Comparison of ENCODE assay signal across 21 cellular contexts in the genomic region with DNA sequence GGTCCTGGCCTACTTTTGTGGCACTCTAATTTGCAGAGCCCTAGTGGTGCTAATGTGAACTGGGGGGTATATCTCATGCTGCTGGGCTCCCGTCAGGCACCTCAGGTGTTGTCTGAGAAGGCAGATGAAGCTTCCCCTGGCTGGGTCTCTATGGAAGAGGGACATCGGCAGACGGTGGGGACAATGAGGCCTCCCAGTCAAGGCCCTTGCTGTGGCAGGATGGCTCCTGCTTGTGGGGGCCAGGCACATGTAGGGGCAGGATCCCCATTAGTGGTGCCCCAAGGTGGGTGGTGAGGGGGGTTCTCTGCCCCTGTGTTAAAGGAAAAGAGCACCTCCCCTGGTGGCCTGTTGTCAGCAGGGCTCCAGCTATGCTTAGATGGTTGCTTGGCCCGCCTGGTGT.
DNase-seq lines count a peak whose midpoint lies in the region; ATAC-seq and TF ChIP-seq lines count a peak whose summit lies in the region.
"Had no signal": no experiment of that assay in that cellular context is flagged by ENCODE, and none has a peak within 500 bp of the region (broad histone marks: within the 10 kb centered on the region; RNA-seq: fewer than 3 reads in every experiment).

No MANE protein-coding gene starts in this region.

- H2BK120ac ChIP-seq in H9 (ENCODE audit: low read depth, low read length, poor library complexity, severe bottlenecking) (no peak overlapping the region), IMR-90 (ENCODE audit: low read depth, low read length) (no peak overlapping the region), mesenchymal stem cell (ENCODE audit: low read depth, low read length) (no peak overlapping the region)

- CTCF ChIA-PET in IMR-90 (lab: Yijun Ruan, JAX): no interaction called here

- intact Hi-C loops in IMR-90 (cut with micrococcal nuclease) (no loop called here), upper lobe of right lung (cut with DNase I) (no loop called here)

- H3K36me3 Mint-ChIP-seq in H9 (ENCODE audit: insufficient read depth in 1 of 3, low read depth in 3 of 3): peaks cover 0 to 12% (median 3%) of the 10 kb centered on the region in 3 experiments; a peak in 2 of 7 replicates
- H3K36me3 Mint-ChIP-seq: CD4-positive, CD25-positive, alpha-beta regulatory T cell; CD8-positive, alpha-beta memory T cell had no signal

- no peak overlapping the region for H4K8ac ChIP-seq in H9 (replicated peaks; ENCODE audit: insufficient read length, low read depth, low read length)
- H4K8ac ChIP-seq in IMR-90 (ENCODE audit: low read depth in 2 of 2, low read length in 2 of 2): no peak overlapping the region
- peak overlapping the region; percentile 77 for H4K8ac ChIP-seq in mesenchymal stem cell (ENCODE audit: low read length)

- no peaks in the 10 kb centered on the region for H3K9me3 ChIP-seq in H9 (ENCODE audit: control insufficient read depth, low read depth, low read length)
- no peaks in the 10 kb centered on the region for H3K9me3 ChIP-seq in IMR-90 (ENCODE audit: control insufficient read depth, insufficient read depth, low read length)
- H3K9me3 ChIP-seq in mesenchymal stem cell (ENCODE audit: control insufficient read depth, low read length): no peaks in the 10 kb centered on the region
- H3K9me3 ChIP-seq in upper lobe of right lung: no peaks in the 10 kb centered on the region
- H3K9me3 ChIP-seq in MG63: peaks cover 17% of the 10 kb centered on the region
- H3K9me3 ChIP-seq: BE2C had no signal

- H2BK5ac ChIP-seq in H9 (ENCODE audit: insufficient read length, low read length) (no peak overlapping the region), IMR-90 (ENCODE audit: low read depth, low read length, poor library complexity, severe bottlenecking) (no peak overlapping the region), mesenchymal stem cell (ENCODE audit: low read depth, low read length, poor library complexity, severe bottlenecking) (no peak overlapping the region)

- no peaks in the 10 kb centered on the region for H3K23me2 ChIP-seq in H9 (ENCODE audit: insufficient read length, low read depth, low read length, poor library complexity, severe bottlenecking)

- in situ Hi-C loops in IMR-90 (cut with MboI; ENCODE audit: low sequenced_read_pairs): no loop called here

- dilution Hi-C loops in IMR-90 (cut with HindIII; ENCODE audit: low sequenced_read_pairs, unreplicated experiment): no loop called here

- 0 out of 3 replicates have a peak, but pooled peaks have one; percentile 19 for TF ChIP-seq CTCF in H9 (conservative IDR thresholded peaks at IDR 0.05)
- TF ChIP-seq CTCF in IMR-90 (conservative IDR thresholded peaks at IDR 0.05; ENCODE audit: low read depth, low read length): no peak
- TF ChIP-seq CTCF in upper lobe of right lung (IDR thresholded peaks at IDR 0.05): no peak

- no peak overlapping the region for H3K23ac ChIP-seq in H9 (ENCODE audit: insufficient read length, low read depth, low read length)
- no peak overlapping the region for H3K23ac ChIP-seq in IMR-90 (ENCODE audit: low read depth, low read length)
- H3K23ac ChIP-seq in mesenchymal stem cell (ENCODE audit: low read length in 2 of 2): no peak overlapping the region

- H4K5ac ChIP-seq in H9 (ENCODE audit: insufficient read length, low read depth, low read length): no peak overlapping the region
- no peak overlapping the region for H4K5ac ChIP-seq in IMR-90 (ENCODE audit: low read depth, low read length)

- POLR2A ChIA-PET in IMR-90 (lab: Charles Lee; ENCODE audit: unreplicated experiment): no interaction called here

- H3K36me3 ChIP-seq in IMR-90 (ENCODE audit: control insufficient read depth, insufficient read depth, low read length) (no peaks in the 10 kb centered on the region), mesenchymal stem cell (ENCODE audit: control insufficient read depth in 1 of 2, insufficient read depth in 2 of 2, low read depth in 1 of 2, low read length in 2 of 2) (no peaks in the 10 kb centered on the region), upper lobe of right lung (no peaks in the 10 kb centered on the region), MG63 (no peaks in the 10 kb centered on the region)
- H3K36me3 ChIP-seq: BE2C had no signal

- H2BK15ac ChIP-seq in H9 (ENCODE audit: low read depth, low read length) (no peak overlapping the region), IMR-90 (ENCODE audit: low read depth, low read length) (no peak overlapping the region), mesenchymal stem cell (ENCODE audit: low read depth, poor library complexity, severe bottlenecking) (peak overlapping the region; percentile 73)

- no peak overlapping the region for H3T11ph ChIP-seq in H9 (ENCODE audit: low read length)

- no peaks in the 10 kb centered on the region for H3K9me1 ChIP-seq in IMR-90 (ENCODE audit: insufficient read depth, low read length)

- H2AFZ ChIP-seq in H9 (ENCODE audit: low read length): no peak overlapping the region
- no peak overlapping the region for H2AFZ ChIP-seq in IMR-90 (replicated peaks; ENCODE audit: low read length, poor library complexity)
- H2AFZ ChIP-seq in mesenchymal stem cell (ENCODE audit: low read depth, low read length): no peak overlapping the region
- H2AFZ ChIP-seq: GM23248 had no signal

- H3K4me2 ChIP-seq in H9 (ENCODE audit: insufficient read depth, insufficient read length, low read length) (no peak overlapping the region), IMR-90 (ENCODE audit: low read depth, low read length) (no peak overlapping the region), mesenchymal stem cell (ENCODE audit: low read length, poor library complexity, severe bottlenecking) (no peak overlapping the region)

- H4K91ac ChIP-seq in H9 (ENCODE audit: insufficient read length, low read depth, low read length): no peak overlapping the region
- no peak overlapping the region for H4K91ac ChIP-seq in IMR-90 (ENCODE audit: insufficient read depth, low read depth, low read length)
- peak overlapping the region; percentile 85 for H4K91ac ChIP-seq in mesenchymal stem cell (ENCODE audit: low read length)

- no peak overlapping the region for H2AK5ac ChIP-seq in H9 (ENCODE audit: insufficient read length, low read length)
- 0 out of 2 replicates have a peak overlapping the region, but pooled peaks have one; percentile 3 for H2AK5ac ChIP-seq in IMR-90 (ENCODE audit: low read depth, low read length)
- H2AK5ac ChIP-seq in mesenchymal stem cell (ENCODE audit: low read length, severe bottlenecking): no peak overlapping the region

- H2BK20ac ChIP-seq in H9 (ENCODE audit: low read depth, low read length, poor library complexity, severe bottlenecking) (no peak overlapping the region), IMR-90 (ENCODE audit: low read depth, low read length) (no peak overlapping the region)

- H3K18ac ChIP-seq in H9 (ENCODE audit: insufficient read length, low read depth, low read length) (no peak overlapping the region), IMR-90 (ENCODE audit: low read depth, low read length) (no peak overlapping the region), mesenchymal stem cell (ENCODE audit: low read depth in 1 of 2, low read length in 2 of 2) (peak overlapping the region in 1 of 2 experiments; percentile 73)

- BruUV-seq in IMR-90 (replicated peaks; lab: Mats Ljungman, UMichigan): no TSS peak

- ATAC-seq in IMR-90 (ENCODE audit: low read depth) (no peak), upper lobe of right lung (peak; percentile 38)
- ATAC-seq: GM12878, HepG2 had no signal

- no CpG with 5 or more reads among the region's 4 CpGs for WGBS in H9 (ENCODE audit: extremely low coverage, insufficient read length, low lambda C conversion rate)
- WGBS in IMR-90 (ENCODE audit: extremely low coverage in 2 of 2, insufficient read length in 1 of 2), 2 experiments: no CpG with 5 or more reads among the region's 4 CpGs
- WGBS in mesenchymal stem cell: 97% methylated on average over 4 of the region's 4 CpGs

- DNase-seq in H9 (no peak), IMR-90 (no peak), mesenchymal stem cell (no peak), upper lobe of right lung (no peak), erythroblast (lab: John Stamatoyannopoulos, UW) (no peak), MG63 (no peak)
- DNase-seq in activated CD4-positive, alpha-beta T cell treated with anti-CD3 and anti-CD28 coated beads for 4 hours: no peak
- DNase-seq: ACHN; BE2C; C1 segment of cervical spinal cord; CD4-positive, CD25-positive, alpha-beta regulatory T cell; CD8-positive, alpha-beta memory T cell; COR-L47; DMS 273 treated with DMSO at 0.1 percent for 48 hours; DMS53; DND-41; EL; GM23248; H7 had no signal

- H3K56ac ChIP-seq in H9 (ENCODE audit: insufficient read length, low read depth, low read length) (no peak overlapping the region), IMR-90 (ENCODE audit: extremely low read depth, insufficient read depth, low read length) (no peak overlapping the region)

- H3K9ac ChIP-seq in H9 (ENCODE audit: extremely low read depth, insufficient read length, low read length) (no peak overlapping the region), IMR-90 (ENCODE audit: low read depth, low read length) (no peak overlapping the region), mesenchymal stem cell (ENCODE audit: low read length) (no peak overlapping the region)
- H3K9ac ChIP-seq: GM23248 had no signal

- no peaks in the 10 kb centered on the region for H3K79me2 ChIP-seq in H9 (ENCODE audit: insufficient read depth, low read length)

- H3K4me1 Mint-ChIP-seq in H9: peaks cover 5 to 12% of the 10 kb centered on the region in 2 experiments
- H3K4me1 Mint-ChIP-seq: CD4-positive, CD25-positive, alpha-beta regulatory T cell had no signal

- H3K9me3 Mint-ChIP-seq in H9: peaks cover 3 to 6% of the 10 kb centered on the region in 2 experiments; a peak in 3 of 5 replicates

- H2AK9ac ChIP-seq in IMR-90 (replicated peaks; ENCODE audit: low read depth, low read length, poor library complexity): no peak overlapping the region

- TF ChIP-seq RAD21 in IMR-90 (IDR thresholded peaks at IDR 0.05; ENCODE audit: low read length): no peak

- H3K27me3 ChIP-seq in H9 (ENCODE audit: insufficient read depth, low read length) (no peaks in the 10 kb centered on the region), IMR-90 (ENCODE audit: control insufficient read depth, insufficient read depth, low read length) (peaks cover 7% of the 10 kb centered on the region; the same call in 1 of the 2 replicates), mesenchymal stem cell (ENCODE audit: control insufficient read depth in 1 of 2, insufficient read depth in 1 of 2, low read length in 2 of 2) (no peaks in the 10 kb centered on the region), upper lobe of right lung (no peaks in the 10 kb centered on the region), MG63 (no peaks in the 10 kb centered on the region)
- H3K27me3 ChIP-seq: BE2C had no signal

- H3K27me3 Mint-ChIP-seq in H9 (ENCODE audit: low read depth): 0 out of 2 replicates have a peak, but pooled peaks cover 1% of the 10 kb centered on the region

- TF ChIP-seq POLR2A in IMR-90 (IDR thresholded peaks at IDR 0.05; ENCODE audit: low read depth, low read length) (no peak), erythroblast (IDR thresholded peaks at IDR 0.05; ENCODE audit: low read length) (no peak)

- H3K4ac ChIP-seq in H9 (ENCODE audit: low read depth, low read length) (no peak overlapping the region), IMR-90 (ENCODE audit: low read depth, low read length) (no peak overlapping the region), mesenchymal stem cell (ENCODE audit: low read depth in 1 of 2, low read length in 2 of 2) (no peak overlapping the region)

- no peak overlapping the region for H3K14ac ChIP-seq in H9 (ENCODE audit: insufficient read depth, low read length)
- no peak overlapping the region for H3K14ac ChIP-seq in IMR-90 (replicated peaks; ENCODE audit: low read depth, low read length)
- no peak overlapping the region for H3K14ac ChIP-seq in mesenchymal stem cell (ENCODE audit: low read length in 2 of 2)

- no peaks in the 10 kb centered on the region for H3K79me1 ChIP-seq in H9 (ENCODE audit: insufficient read depth, low read depth, low read length, poor library complexity, severe bottlenecking)
- no peaks in the 10 kb centered on the region for H3K79me1 ChIP-seq in IMR-90 (ENCODE audit: low read depth in 1 of 2, low read length in 2 of 2)
- H3K79me1 ChIP-seq in mesenchymal stem cell (replicated peaks; ENCODE audit: low read length, poor library complexity, severe bottlenecking): no peaks in the 10 kb centered on the region

- no peak overlapping the region for H3K4me3 Mint-ChIP-seq in H9
- H3K4me3 Mint-ChIP-seq: CD4-positive, CD25-positive, alpha-beta regulatory T cell; CD8-positive, alpha-beta memory T cell had no signal

- no peak overlapping the region for H3K4me3 ChIP-seq in IMR-90 (ENCODE audit: insufficient read depth, low read depth, low read length)
- no peak overlapping the region for H3K4me3 ChIP-seq in mesenchymal stem cell (ENCODE audit: insufficient read depth in 1 of 2, low read depth in 1 of 2, low read length in 2 of 2)
- no peak overlapping the region for H3K4me3 ChIP-seq in upper lobe of right lung
- H3K4me3 ChIP-seq in MG63: no peak overlapping the region
- H3K4me3 ChIP-seq: GM12878, GM23248 had no signal

- H3K27ac ChIP-seq in H9 (ENCODE audit: insufficient read length, low read depth, low read length) (no peak overlapping the region), IMR-90 (ENCODE audit: insufficient read depth, low read length) (no peak overlapping the region), mesenchymal stem cell (ENCODE audit: low read length, poor library complexity, severe bottlenecking) (no peak overlapping the region), upper lobe of right lung (no peak overlapping the region)
- H3K27ac ChIP-seq: GM23248 had no signal

- no peak overlapping the region for H3K27ac Mint-ChIP-seq in H9
- H3K27ac Mint-ChIP-seq: CD4-positive, CD25-positive, alpha-beta regulatory T cell; CD8-positive, alpha-beta memory T cell had no signal

- H3K4me1 ChIP-seq in H9 (ENCODE audit: insufficient read depth, low read length) (no peaks in the 10 kb centered on the region), IMR-90 (ENCODE audit: control insufficient read depth, insufficient read depth, low read length) (peaks cover 5% of the 10 kb centered on the region; the same call in 1 of the 2 replicates), mesenchymal stem cell (ENCODE audit: control insufficient read depth, insufficient read depth, low read depth, low read length) (no peaks in the 10 kb centered on the region), upper lobe of right lung (no peaks in the 10 kb centered on the region)
- H3K4me1 ChIP-seq: BE2C had no signal

- H2BK12ac ChIP-seq in H9 (ENCODE audit: insufficient read length, low read depth, low read length): no peak overlapping the region
- peak overlapping the region; percentile 75 to 84 for H2BK12ac ChIP-seq in mesenchymal stem cell (ENCODE audit: low read length in 2 of 2)

- H4K20me1 ChIP-seq in H9 (ENCODE audit: control insufficient read depth, insufficient read depth, insufficient read length) (no peaks in the 10 kb centered on the region), IMR-90 (ENCODE audit: insufficient read depth, low read length) (no peaks in the 10 kb centered on the region)
